Comparison of ENCODE assay signal across 8 cellular contexts in genomic region chr13:36918246-36919060, GRCh38.
DNase-seq lines count a peak whose midpoint lies in the region; ATAC-seq, FAIRE-seq and TF ChIP-seq lines count a peak whose summit lies in the region.

No MANE protein-coding gene starts in this region.

- ATAC-seq in HG02763 (IDR thresholded peaks at IDR 0.05; ENCODE audit: unreplicated experiment) (no peak), HG03108 (IDR thresholded peaks at IDR 0.05; ENCODE audit: unreplicated experiment) (no peak)

- FAIRE-seq in H54 (lab: Jason Lieb, UNC) = no peak

- no peaks in the 10 kb centered on the region; a peak in 1 of 22 replicates for H4K20me1 ChIP-seq in BLaER1 treated with 17β-estradiol and CSF1 and Interleukin-3, amounts not matched to agents 10 nM and 100 nM

- H3K9ac ChIP-seq in BLaER1 treated with 17β-estradiol and CSF1 and Interleukin-3, amounts not matched to agents 10 nM and 100 nM = peak overlapping the region in 7 of 11 experiments; percentile 36 to 79 (median 75); a peak in 8 of 22 replicates
- H3K9ac ChIP-seq in mucosa of rectum (ENCODE audit: low read depth in 1 of 2, low read length in 2 of 2) = no peak overlapping the region

- peak overlapping the region; percentile 75 to 97 (median 89) for H3K4me2 ChIP-seq in BLaER1 treated with 17β-estradiol and CSF1 and Interleukin-3, amounts not matched to agents 10 nM and 100 nM

- peaks cover 26 to 46% (median 36%) of the 10 kb centered on the region in 11 experiments for H3K27me3 ChIP-seq in BLaER1 treated with 17β-estradiol and CSF1 and Interleukin-3, amounts not matched to agents 10 nM and 100 nM
- peaks cover 0 to 4% of the 10 kb centered on the region in 2 donors for H3K27me3 ChIP-seq in mucosa of rectum (ENCODE audit: control insufficient read depth in 2 of 2, insufficient read depth in 2 of 2, low read length in 2 of 2)

- no peaks in the 10 kb centered on the region for H3K9me3 ChIP-seq in BLaER1 treated with 17β-estradiol and CSF1 and Interleukin-3, amounts not matched to agents 10 nM and 100 nM (replicated peaks in 1 of 11)
- no peaks in the 10 kb centered on the region for H3K9me3 ChIP-seq in mucosa of rectum (ENCODE audit: control insufficient read depth in 2 of 2, low read length in 2 of 2)

- peak; percentile 30 for DNase-seq in NCI-H146 (lab: John Stamatoyannopoulos, UW)
- DNase-seq in cerebellar cortex (ENCODE audit: low spot score) = peak; percentile 16
- no peak for DNase-seq in H54 (ENCODE audit: insufficient read length, low spot score)
- DNase-seq in T1000 (lab: John Stamatoyannopoulos, UW) = no peak

- peaks cover 11 to 53% (median 21%) of the 10 kb centered on the region in 10 experiments for H3K4me1 ChIP-seq in BLaER1 treated with 17β-estradiol and CSF1 and Interleukin-3, amounts not matched to agents 10 nM and 100 nM
- H3K4me1 ChIP-seq in mucosa of rectum (ENCODE audit: control insufficient read depth in 2 of 2, insufficient read depth in 2 of 2, low read length in 2 of 2) = peaks cover 3 to 9% of the 10 kb centered on the region in 2 donors

- peak overlapping the region in 2 of 11 experiments; percentile 19 to 73; a peak in 2 of 22 replicates for H3K27ac ChIP-seq in BLaER1 treated with 17β-estradiol and CSF1 and Interleukin-3, amounts not matched to agents 10 nM and 100 nM
- H3K27ac ChIP-seq in mucosa of rectum (ENCODE audit: low read depth in 2 of 2, low read length in 2 of 2) = peak overlapping the region in 1 of 2 donors; percentile 38

- peak overlapping the region; percentile 54 to 73 (median 62); a peak in 19 of 20 replicates for H3K4me3 ChIP-seq in BLaER1 treated with 17β-estradiol and CSF1 and Interleukin-3, amounts not matched to agents 10 nM and 100 nM
- H3K4me3 ChIP-seq in mucosa of rectum (ENCODE audit: low read length in 2 of 2) = peak overlapping the region; percentile 72 to 75

- H3K36me3 ChIP-seq in BLaER1 treated with 17β-estradiol and CSF1 and Interleukin-3, amounts not matched to agents 10 nM and 100 nM = no peaks in the 10 kb centered on the region
- H3K36me3 ChIP-seq in mucosa of rectum (ENCODE audit: control insufficient read depth in 2 of 2, insufficient read depth in 2 of 2, low read length in 2 of 2) = no peaks in the 10 kb centered on the region

- no peak for TF ChIP-seq POLR2A in H54 (IDR thresholded peaks at IDR 0.05; ENCODE audit: low read depth, low read length)

Comparison
In these comparisons a context has a peak if more than half of its experiments do, and no peak if none do; other contexts are left out.
1. H3K9ac ChIP-seq: peak in BLaER1 treated with 17β-estradiol and CSF1 and Interleukin-3, amounts not matched to agents 10 nM and 100 nM (7 of 11); none in mucosa of rectum (0 of 2).
2. DNase-seq: peak in NCI-H146 (single experiment) and cerebellar cortex (single experiment); none in H54 (single experiment) and T1000 (single experiment).